Comparison of ENCODE assay signal across 13 cellular contexts in genomic region chr9:105864248-105864898, GRCh38.
"Had no signal": no experiment of that assay in that cellular context is flagged by ENCODE, and none has a peak within 500 bp of the region (broad histone marks: within the 10 kb centered on the region; RNA-seq: fewer than 3 reads in every experiment).

No MANE protein-coding gene starts in this region.

- H3K27ac ChIP-seq: lower lobe of right lung, suprapubic skin, upper lobe of right lung had no signal

- H3K27me3 ChIP-seq: suprapubic skin, upper lobe of right lung had no signal

- H3K4me1 ChIP-seq: lower lobe of right lung, suprapubic skin, upper lobe of right lung had no signal

- ATAC-seq: activated naive CD4-positive, alpha-beta T cell treated with anti-CD3 and anti-CD28 coated beads, Interleukin-2, amount 50 U/mL, for 72 hours; activated T-cell treated with anti-CD3 and anti-CD28 coated beads, Interleukin-2, amount 50 U/mL, for 4 hours; lower lobe of right lung; naive thymus-derived CD4-positive, alpha-beta T cell; right cardiac atrium; stimulated activated naive B cell treated with anti-CD40 and anti-IgM and Interleukin-4, amounts not matched to agents 10 μg/mL and 1 μg/mL and 100 μg/mL, for 72 hours; upper lobe of right lung had no signal

- H3K9me3 ChIP-seq: lower lobe of right lung, suprapubic skin, upper lobe of right lung had no signal

- DNase-seq: activated CD4-positive, alpha-beta memory T cell treated with anti-CD3 and anti-CD28 coated beads for 36 hours; activated effector memory CD4-positive, alpha-beta T cell treated with anti-CD3 and anti-CD28 coated beads, Interleukin-2, amount 50 U/mL, for 16 hours; activated T-cell treated with anti-CD3 and anti-CD28 coated beads, Interleukin-2, amount 50 U/mL, for 4 hours; amniotic stem cell; hippocampal formation; lower lobe of right lung; naive thymus-derived CD4-positive, alpha-beta T cell; right cardiac atrium; stimulated activated naive B cell treated with anti-CD40 and anti-IgM and Interleukin-4, amounts not matched to agents 10 μg/mL and 1 μg/mL and 100 μg/mL, for 72 hours; T-helper 2 cell; upper lobe of right lung had no signal

- H3K4me3 ChIP-seq: lower lobe of right lung, suprapubic skin, upper lobe of right lung had no signal

- H3K36me3 ChIP-seq: lower lobe of right lung, suprapubic skin, upper lobe of right lung had no signal
